In the genomic region with DNA sequence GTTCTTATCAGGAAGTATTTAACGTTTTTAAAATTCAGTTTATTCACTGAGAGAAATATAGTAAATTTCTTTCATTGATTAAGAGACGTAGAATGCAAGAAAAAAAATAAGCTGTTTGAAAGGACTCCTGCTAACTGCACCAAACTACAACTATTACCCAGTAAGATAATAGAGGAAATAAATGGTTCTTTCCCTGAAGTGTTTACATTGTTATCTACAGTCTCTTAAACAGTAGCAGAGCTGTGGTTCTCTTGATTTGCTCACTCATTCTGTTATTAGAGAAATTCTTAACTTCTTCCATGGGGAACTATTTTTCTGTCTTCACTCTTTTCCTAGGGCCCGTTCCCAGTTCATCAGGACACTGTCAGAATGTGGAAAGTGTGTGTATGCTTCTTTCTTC, we compare ENCODE assay signal across 16 cellular contexts.
"Had no signal": no experiment of that assay in that cellular context is flagged by ENCODE, and none has a peak within 500 bp of the region (broad histone marks: within the 10 kb centered on the region; RNA-seq: fewer than 3 reads in every experiment).

No MANE protein-coding gene starts in this region.

- H3K27ac ChIP-seq: ascending aorta, dorsolateral prefrontal cortex, foreskin keratinocyte, ovary, suprapubic skin, upper lobe of right lung had no signal

- H3K4me1 ChIP-seq: ascending aorta, foreskin keratinocyte, suprapubic skin, upper lobe of right lung had no signal

- H3K4me3 ChIP-seq: ascending aorta, dorsolateral prefrontal cortex, ovary, suprapubic skin, upper lobe of right lung had no signal

- H3K9me3 ChIP-seq: ascending aorta, ovary, suprapubic skin, upper lobe of right lung had no signal

- ATAC-seq: activated CD8-positive, alpha-beta T cell treated with anti-CD3 and anti-CD28 coated beads for 36 hours; esophagus mucosa; foreskin keratinocyte; natural killer cell treated with Interleukin-12 subunit alpha and Interleukin-12 subunit beta and Interleukin-15 and Interleukin-18, amount 100 ng/mL, for 72 hours; stimulated activated naive CD8-positive, alpha-beta T cell treated with anti-CD3 and anti-CD28 coated beads, Interleukin-15, Interleukin-2, amounts not matched to agents 100 U/mL and 50 U/mL, for 24 hours; upper lobe of right lung had no signal

- H3K27me3 ChIP-seq: ascending aorta, dorsolateral prefrontal cortex, foreskin keratinocyte, ovary, suprapubic skin, upper lobe of right lung had no signal

- H3K36me3 ChIP-seq: ascending aorta, ovary, suprapubic skin, upper lobe of right lung had no signal

- DNase-seq: activated CD4-positive, alpha-beta T cell treated with anti-CD3 and anti-CD28 coated beads for 4 hours; activated CD8-positive, alpha-beta memory T cell treated with anti-CD3 and anti-CD28 coated beads, Interleukin-2, amount 50 U/mL, for 4 hours; activated CD8-positive, alpha-beta T cell treated with anti-CD3 and anti-CD28 coated beads for 36 hours; activated naive CD4-positive, alpha-beta T cell; dorsolateral prefrontal cortex; foreskin keratinocyte; immature natural killer cell; ovary; stimulated activated CD4-positive, alpha-beta T cell treated with anti-CD3 and anti-CD28 coated beads, Interleukin-2, amount 100 ng/mL, for 48 hours; stimulated activated CD8-positive, alpha-beta memory T cell treated with anti-CD3 and anti-CD28 coated beads, Interleukin-4, amount 100 ng/mL, for 48 hours; stimulated activated naive CD8-positive, alpha-beta T cell treated with anti-CD3 and anti-CD28 coated beads, Interleukin-15, Interleukin-2, amounts not matched to agents 100 U/mL and 50 U/mL, for 24 hours; upper lobe of right lung had no signal
